ENCODE assay signal across 1 cellular context in genomic region chr11:68158580-68158979, GRCh38.
TF ChIP-seq lines count a peak whose summit lies in the region.

No MANE protein-coding gene starts in this region.

TF ChIP-seq in WTC11, 78 proteins besides CTCF, POLR2A, EP300 and RAD21 (continued from another document):
- TF ChIP-seq ARID4B (CRISPR knock-in tag; IDR thresholded peaks at IDR 0.05; ENCODE audit: borderline replicate concordance) (no peak), NR3C1 (CRISPR knock-in tag; conservative IDR thresholded peaks at IDR 0.05; ENCODE audit: low read depth) (no peak), MYBL2 (CRISPR knock-in tag; IDR thresholded peaks at IDR 0.05) (no peak), PREB (CRISPR knock-in tag; IDR thresholded peaks at IDR 0.05; ENCODE audit: borderline replicate concordance) (no peak), RORB (CRISPR knock-in tag; IDR thresholded peaks at IDR 0.05) (no peak), USF2 (CRISPR knock-in tag; IDR thresholded peaks at IDR 0.05) (no peak), IRF1 (CRISPR knock-in tag; IDR thresholded peaks at IDR 0.05) (no peak), TEAD1 (CRISPR knock-in tag; IDR thresholded peaks at IDR 0.05) (no peak), HMGXB4 (CRISPR knock-in tag; IDR thresholded peaks at IDR 0.05) (no peak), CBFB (CRISPR knock-in tag; IDR thresholded peaks at IDR 0.05; ENCODE audit: low read depth) (no peak), ZBTB43 (CRISPR knock-in tag; IDR thresholded peaks at IDR 0.05) (no peak), TP53 (CRISPR knock-in tag; IDR thresholded peaks at IDR 0.05) (no peak), ZMAT4 (CRISPR knock-in tag; IDR thresholded peaks at IDR 0.05) (no peak), NFYB (CRISPR knock-in tag; conservative IDR thresholded peaks at IDR 0.05; ENCODE audit: low read depth) (no peak), ZNF317 (CRISPR knock-in tag; IDR thresholded peaks at IDR 0.05; ENCODE audit: borderline replicate concordance, low read depth) (no peak), GABPB1 (CRISPR knock-in tag; IDR thresholded peaks at IDR 0.05) (no peak), FOXK1 (CRISPR knock-in tag; IDR thresholded peaks at IDR 0.05) (no peak)
